ENCODE assay signal across 1 cellular context in the genomic region with DNA sequence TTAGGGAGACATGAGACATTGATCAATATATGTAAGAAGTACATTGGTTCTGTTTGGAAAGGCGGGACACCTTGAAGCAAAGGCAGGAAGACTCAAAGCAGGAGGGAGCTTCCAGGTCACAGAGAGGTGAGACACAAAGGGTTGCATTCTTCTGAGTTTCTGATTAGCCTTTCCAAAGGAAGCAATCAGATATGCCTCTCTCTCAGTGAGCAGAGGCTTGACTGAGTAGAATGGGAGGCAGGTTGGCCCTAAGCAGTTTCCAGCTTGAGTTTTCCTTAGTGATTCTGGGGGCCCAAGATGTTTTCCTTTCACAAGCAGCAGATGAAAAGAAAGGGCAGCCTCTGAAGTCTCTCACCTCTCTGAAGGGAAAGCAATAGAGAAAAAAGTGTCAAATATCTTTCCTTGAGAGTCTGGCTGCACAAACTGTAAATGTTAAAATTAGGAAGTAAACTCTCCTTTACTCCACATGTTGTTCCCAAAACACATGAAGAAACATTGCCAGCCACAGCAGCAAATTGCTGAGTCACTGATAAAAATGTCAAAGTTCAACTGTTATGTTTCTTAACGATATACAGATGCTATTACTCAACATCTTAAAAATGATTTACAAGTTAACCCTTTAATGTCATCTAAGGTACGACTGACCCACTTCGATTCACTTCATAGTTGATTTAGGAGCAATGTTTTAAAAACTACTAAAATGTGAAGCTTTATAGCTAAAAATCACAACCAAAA.
A peak's percentile ranks its signal among the peaks of the same experiment; 100 is the strongest.
TF ChIP-seq lines count a peak whose summit lies in the region.

No MANE protein-coding gene starts in this region.

TF ChIP-seq in GM23338, 12 proteins besides CTCF, POLR2A, EP300 and RAD21 (continued from another document):
- TF ChIP-seq, protein P1, sequence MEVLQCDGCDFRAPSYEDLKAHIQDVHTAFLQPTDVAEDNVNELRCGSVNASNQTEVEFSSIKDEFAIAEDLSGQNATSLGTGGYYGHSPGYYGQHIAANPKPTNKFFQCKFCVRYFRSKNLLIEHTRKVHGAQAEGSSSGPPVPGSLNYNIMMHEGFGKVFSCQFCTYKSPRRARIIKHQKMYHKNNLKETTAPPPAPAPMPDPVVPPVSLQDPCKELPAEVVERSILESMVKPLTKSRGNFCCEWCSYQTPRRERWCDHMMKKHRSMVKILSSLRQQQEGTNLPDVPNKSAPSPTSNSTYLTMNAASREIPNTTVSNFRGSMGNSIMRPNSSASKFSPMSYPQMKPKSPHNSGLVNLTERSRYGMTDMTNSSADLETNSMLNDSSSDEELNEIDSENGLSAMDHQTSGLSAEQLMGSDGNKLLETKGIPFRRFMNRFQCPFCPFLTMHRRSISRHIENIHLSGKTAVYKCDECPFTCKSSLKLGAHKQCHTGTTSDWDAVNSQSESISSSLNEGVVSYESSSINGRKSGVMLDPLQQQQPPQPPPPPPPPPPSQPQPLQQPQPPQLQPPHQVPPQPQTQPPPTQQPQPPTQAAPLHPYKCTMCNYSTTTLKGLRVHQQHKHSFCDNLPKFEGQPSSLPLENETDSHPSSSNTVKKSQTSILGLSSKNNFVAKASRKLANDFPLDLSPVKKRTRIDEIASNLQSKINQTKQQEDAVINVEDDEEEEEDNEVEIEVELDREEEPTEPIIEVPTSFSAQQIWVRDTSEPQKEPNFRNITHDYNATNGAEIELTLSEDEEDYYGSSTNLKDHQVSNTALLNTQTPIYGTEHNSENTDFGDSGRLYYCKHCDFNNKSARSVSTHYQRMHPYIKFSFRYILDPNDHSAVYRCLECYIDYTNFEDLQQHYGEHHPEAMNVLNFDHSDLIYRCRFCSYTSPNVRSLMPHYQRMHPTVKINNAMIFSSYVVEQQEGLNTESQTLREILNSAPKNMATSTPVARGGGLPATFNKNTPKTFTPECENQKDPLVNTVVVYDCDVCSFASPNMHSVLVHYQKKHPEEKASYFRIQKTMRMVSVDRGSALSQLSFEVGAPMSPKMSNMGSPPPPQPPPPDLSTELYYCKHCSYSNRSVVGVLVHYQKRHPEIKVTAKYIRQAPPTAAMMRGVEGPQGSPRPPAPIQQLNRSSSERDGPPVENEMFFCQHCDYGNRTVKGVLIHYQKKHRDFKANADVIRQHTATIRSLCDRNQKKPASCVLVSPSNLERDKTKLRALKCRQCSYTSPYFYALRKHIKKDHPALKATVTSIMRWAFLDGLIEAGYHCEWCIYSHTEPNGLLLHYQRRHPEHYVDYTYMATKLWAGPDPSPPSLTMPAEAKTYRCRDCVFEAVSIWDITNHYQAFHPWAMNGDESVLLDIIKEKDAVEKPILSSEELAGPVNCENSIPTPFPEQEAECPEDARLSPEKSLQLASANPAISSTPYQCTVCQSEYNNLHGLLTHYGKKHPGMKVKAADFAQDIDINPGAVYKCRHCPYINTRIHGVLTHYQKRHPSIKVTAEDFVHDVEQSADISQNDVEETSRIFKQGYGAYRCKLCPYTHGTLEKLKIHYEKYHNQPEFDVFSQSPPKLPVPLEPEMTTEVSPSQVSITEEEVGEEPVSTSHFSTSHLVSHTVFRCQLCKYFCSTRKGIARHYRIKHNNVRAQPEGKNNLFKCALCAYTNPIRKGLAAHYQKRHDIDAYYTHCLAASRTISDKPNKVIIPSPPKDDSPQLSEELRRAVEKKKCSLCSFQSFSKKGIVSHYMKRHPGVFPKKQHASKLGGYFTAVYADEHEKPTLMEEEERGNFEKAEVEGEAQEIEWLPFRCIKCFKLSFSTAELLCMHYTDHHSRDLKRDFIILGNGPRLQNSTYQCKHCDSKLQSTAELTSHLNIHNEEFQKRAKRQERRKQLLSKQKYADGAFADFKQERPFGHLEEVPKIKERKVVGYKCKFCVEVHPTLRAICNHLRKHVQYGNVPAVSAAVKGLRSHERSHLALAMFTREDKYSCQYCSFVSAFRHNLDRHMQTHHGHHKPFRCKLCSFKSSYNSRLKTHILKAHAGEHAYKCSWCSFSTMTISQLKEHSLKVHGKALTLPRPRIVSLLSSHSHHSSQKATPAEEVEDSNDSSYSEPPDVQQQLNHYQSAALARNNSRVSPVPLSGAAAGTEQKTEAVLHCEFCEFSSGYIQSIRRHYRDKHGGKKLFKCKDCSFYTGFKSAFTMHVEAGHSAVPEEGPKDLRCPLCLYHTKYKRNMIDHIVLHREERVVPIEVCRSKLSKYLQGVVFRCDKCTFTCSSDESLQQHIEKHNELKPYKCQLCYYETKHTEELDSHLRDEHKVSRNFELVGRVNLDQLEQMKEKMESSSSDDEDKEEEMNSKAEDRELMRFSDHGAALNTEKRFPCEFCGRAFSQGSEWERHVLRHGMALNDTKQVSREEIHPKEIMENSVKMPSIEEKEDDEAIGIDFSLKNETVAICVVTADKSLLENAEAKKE (CRISPR knock-in tag; IDR thresholded peaks at IDR 0.05): peak; percentile 52; the same call in 1 of the 2 replicates
TF ChIP-seq in GM23338: peak in this region for 1.
